1 cellular context compared by ENCODE assay signal in genomic region chr17:81983639-81984373, GRCh38.
TF ChIP-seq lines count a peak whose summit lies in the region.

No MANE protein-coding gene starts in this region.

TF ChIP-seq in HepG2, 621 proteins besides CTCF, POLR2A, EP300 and RAD21:
- TF ChIP-seq ZNF550 (CRISPR knock-in tag; IDR thresholded peaks at IDR 0.05; ENCODE audit: borderline replicate concordance) (no peak), FOXO4 (CRISPR knock-in tag; conservative IDR thresholded peaks at IDR 0.05) (0 out of 2 replicates have a peak, but pooled peaks have one; percentile 38), NFE2L2 (IDR thresholded peaks at IDR 0.05; ENCODE audit: low read length) (no peak), PHF8 (CRISPR knock-in tag; IDR thresholded peaks at IDR 0.05) (no peak), WIZ (CRISPR knock-in tag; IDR thresholded peaks at IDR 0.05) (no peak), ZSCAN5A (CRISPR knock-in tag; IDR thresholded peaks at IDR 0.05; ENCODE audit: borderline replicate concordance) (no peak), AGO2 (optimal IDR thresholded peaks at IDR 0.05; ENCODE audit: low read depth, low read length) (peak; percentile 40), ZNF143 (CRISPR knock-in tag; IDR thresholded peaks at IDR 0.05) (no peak)
- TF ChIP-seq, protein P1, sequence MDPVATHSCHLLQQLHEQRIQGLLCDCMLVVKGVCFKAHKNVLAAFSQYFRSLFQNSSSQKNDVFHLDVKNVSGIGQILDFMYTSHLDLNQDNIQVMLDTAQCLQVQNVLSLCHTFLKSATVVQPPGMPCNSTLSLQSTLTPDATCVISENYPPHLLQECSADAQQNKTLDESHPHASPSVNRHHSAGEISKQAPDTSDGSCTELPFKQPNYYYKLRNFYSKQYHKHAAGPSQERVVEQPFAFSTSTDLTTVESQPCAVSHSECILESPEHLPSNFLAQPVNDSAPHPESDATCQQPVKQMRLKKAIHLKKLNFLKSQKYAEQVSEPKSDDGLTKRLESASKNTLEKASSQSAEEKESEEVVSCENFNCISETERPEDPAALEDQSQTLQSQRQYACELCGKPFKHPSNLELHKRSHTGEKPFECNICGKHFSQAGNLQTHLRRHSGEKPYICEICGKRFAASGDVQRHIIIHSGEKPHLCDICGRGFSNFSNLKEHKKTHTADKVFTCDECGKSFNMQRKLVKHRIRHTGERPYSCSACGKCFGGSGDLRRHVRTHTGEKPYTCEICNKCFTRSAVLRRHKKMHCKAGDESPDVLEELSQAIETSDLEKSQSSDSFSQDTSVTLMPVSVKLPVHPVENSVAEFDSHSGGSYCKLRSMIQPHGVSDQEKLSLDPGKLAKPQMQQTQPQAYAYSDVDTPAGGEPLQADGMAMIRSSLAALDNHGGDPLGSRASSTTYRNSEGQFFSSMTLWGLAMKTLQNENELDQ (CRISPR knock-in tag; IDR thresholded peaks at IDR 0.05; ENCODE audit: borderline replicate concordance) = no peak
- TF ChIP-seq, protein P2, sequence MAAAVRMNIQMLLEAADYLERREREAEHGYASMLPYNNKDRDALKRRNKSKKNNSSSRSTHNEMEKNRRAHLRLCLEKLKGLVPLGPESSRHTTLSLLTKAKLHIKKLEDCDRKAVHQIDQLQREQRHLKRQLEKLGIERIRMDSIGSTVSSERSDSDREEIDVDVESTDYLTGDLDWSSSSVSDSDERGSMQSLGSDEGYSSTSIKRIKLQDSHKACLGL (CRISPR knock-in tag; IDR thresholded peaks at IDR 0.05) = 0 out of 2 replicates have a peak, but pooled peaks have one; percentile 19
